22 cellular contexts compared by ENCODE assay signal in the genomic region with DNA sequence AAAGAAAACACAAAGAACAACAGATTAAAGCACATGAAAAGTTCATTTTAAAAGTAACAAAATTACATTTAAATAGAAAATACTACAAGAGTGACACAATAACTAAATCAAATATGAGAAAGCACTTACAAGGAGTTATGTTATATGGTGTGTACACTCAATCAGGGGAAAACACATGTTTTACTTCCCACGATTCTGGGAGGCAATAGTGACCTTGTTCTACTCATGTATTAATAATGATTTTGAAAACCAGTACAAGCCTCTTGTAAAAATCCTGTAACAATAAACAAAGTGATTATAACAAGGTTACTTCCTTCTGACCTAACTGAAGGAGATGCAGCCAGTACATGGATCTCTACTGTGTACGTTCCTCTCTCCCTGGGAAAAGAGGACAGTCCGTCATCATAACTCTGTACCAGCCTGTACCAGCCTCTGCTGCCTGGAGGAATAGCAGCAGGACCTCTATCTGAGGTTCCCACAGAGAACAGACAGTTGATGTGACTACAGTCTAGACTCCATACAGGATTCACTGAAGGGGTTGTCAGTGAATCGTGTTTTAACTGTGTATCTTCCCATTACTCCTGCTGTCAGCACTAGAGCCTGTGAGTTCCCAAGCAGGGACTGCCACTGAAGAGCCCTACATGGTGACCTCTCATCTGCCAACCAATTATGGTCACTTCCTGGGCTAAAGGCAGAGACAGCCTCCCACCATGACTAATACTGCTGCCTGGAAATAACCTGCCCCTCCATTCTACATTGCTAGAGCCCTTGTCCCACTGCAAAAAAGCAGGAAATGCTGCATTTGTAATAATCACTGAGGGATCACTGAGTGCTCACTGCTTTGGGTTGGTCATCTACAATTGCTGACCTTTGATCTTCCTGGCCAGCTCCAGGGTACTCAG.
DNase-seq lines count a peak whose midpoint lies in the region; ATAC-seq and TF ChIP-seq lines count a peak whose summit lies in the region.
"Had no signal": no experiment of that assay in that cellular context is flagged by ENCODE, and none has a peak within 500 bp of the region (broad histone marks: within the 10 kb centered on the region; RNA-seq: fewer than 3 reads in every experiment).

No MANE protein-coding gene starts in this region.

- intact Hi-C loops in body of pancreas (cut with DNase I): no loop called here
- intact Hi-C loops in left colon (cut with DNase I, micrococcal nuclease): no loop called here

- TF ChIP-seq CTCF in body of pancreas (IDR thresholded peaks at IDR 0.05): no peak

- 34 to 42% methylated on average over 3 to 4 of the region's 4 CpGs for WGBS in body of pancreas, 2 donors

- DNase-seq in Daoy (ENCODE audit: low read depth): peak; percentile 17
- DNase-seq in body of pancreas: peak; percentile 23 to 75 (median 49)
- no peak for DNase-seq in left colon
- no peak for DNase-seq in DMS 273 (lab: John Stamatoyannopoulos, UW; ENCODE audit: unreplicated experiment)
- DNase-seq in anterior cingulate cortex (lab: John Stamatoyannopoulos, UW): no peak
- no peak for DNase-seq in C1 segment of cervical spinal cord (lab: John Stamatoyannopoulos, UW)
- DNase-seq in retina: no peak
- DNase-seq: activated naive CD4-positive, alpha-beta T cell treated with anti-CD3 and anti-CD28 coated beads, Interleukin-2, amount 50 U/mL, for 16 hours; aorta; COR-L47; dorsolateral prefrontal cortex; head of caudate nucleus; naive thymus-derived CD8-positive, alpha-beta T cell; NCI-H1092 treated with DMSO at 0.1 percent for 48 hours; NCI-H2029; NCI-H345; NCI-H774; occipital lobe; Right ventricle myocardium superior; substantia nigra; T-helper 9 cell had no signal

- peak in 2 of 3 donors; percentile 26 to 42 for TF ChIP-seq POLR2A in body of pancreas (IDR thresholded peaks at IDR 0.05)

- no peak overlapping the region for H3K4me3 ChIP-seq in body of pancreas
- H3K4me3 ChIP-seq: dorsolateral prefrontal cortex had no signal

- peak; percentile 50 for ATAC-seq in HG03432 (IDR thresholded peaks at IDR 0.05; ENCODE audit: unreplicated experiment)
- ATAC-seq in body of pancreas: peak; percentile 93
- peak; percentile 31 for ATAC-seq in left colon
- ATAC-seq: naive thymus-derived CD8-positive, alpha-beta T cell had no signal

- no peaks in the 10 kb centered on the region for H3K36me3 ChIP-seq in body of pancreas (replicated peaks in 1 of 2; ENCODE audit: insufficient read depth in 1 of 2, low read depth in 2 of 2)

- peaks cover 28% of the 10 kb centered on the region for H3K4me1 ChIP-seq in body of pancreas

- no peaks in the 10 kb centered on the region for H3K9me3 ChIP-seq in body of pancreas

- H3K27ac ChIP-seq in body of pancreas: peak overlapping the region; percentile 80 to 91 (median 89)
- H3K27ac ChIP-seq: dorsolateral prefrontal cortex had no signal

- H3K27me3 ChIP-seq in body of pancreas: no peaks in the 10 kb centered on the region
- H3K27me3 ChIP-seq: dorsolateral prefrontal cortex had no signal

Comparison
In these comparisons a context has a peak if more than half of its experiments do, and no peak if none do; other contexts are left out.
1. DNase-seq: peak in Daoy (single experiment) and body of pancreas (4 of 4); none in left colon (0 of 2), DMS 273 (single experiment), anterior cingulate cortex (0 of 58), C1 segment of cervical spinal cord (0 of 14) and retina (single experiment).
2. ATAC-seq: peak in every context shown above with its lines; median percentile 93 in body of pancreas; 50 in HG03432; 31 in left colon.